Comparison of ENCODE assay signal across 8 cellular contexts in the genomic region with DNA sequence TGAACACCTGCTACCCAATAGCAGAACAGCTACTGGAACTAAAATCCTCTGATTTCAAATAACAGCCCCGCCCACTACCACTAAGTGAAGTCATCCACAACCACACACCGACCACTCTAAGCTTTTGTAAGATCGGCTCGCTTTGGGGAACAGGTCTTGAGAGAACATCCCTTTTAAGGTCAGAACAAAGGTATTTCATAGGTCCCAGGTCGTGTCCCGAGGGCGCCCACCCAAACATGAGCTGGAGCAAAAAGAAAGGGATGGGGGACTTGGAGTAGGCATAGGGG. TPM values are rescaled to one million over a fixed set of nuclear protein-coding genes. Genes with fewer than 3 reads are reported as not detected.
DNase-seq lines count a peak whose midpoint lies in the region; ATAC-seq and TF ChIP-seq lines count a peak whose summit lies in the region.

No MANE protein-coding gene starts in this region.

- H3K27me3 Mint-ChIP-seq in brain (peaks cover 5% of the 10 kb centered on the region), immature natural killer cell (ENCODE audit: low read depth in 3 of 3) (peaks cover 11 to 22% (median 13%) of the 10 kb centered on the region in 3 donors)

- CTCF ChIA-PET in BJ (lab: Yijun Ruan, JAX), result interaction anchor here (0.6 to 3.9 kb wide), 7 partner anchors 150 to 405 kb away, joined by 3 to 18 read pairs (median 4); partner anchors contain the start of gene N4BP2L2

- H3K4me1 Mint-ChIP-seq in brain, result peaks cover 20% of the 10 kb centered on the region
- H3K4me1 Mint-ChIP-seq in immature natural killer cell, result peaks cover 18 to 20% of the 10 kb centered on the region in 2 donors

- no peak for DNase-seq in BJ (ENCODE audit: low read depth)
- peak; percentile 87 to 91 (median 88) for DNase-seq in immature natural killer cell
- peak; percentile 40 to 49 for DNase-seq in stimulated activated CD4-positive, alpha-beta T cell treated with anti-CD3 and anti-CD28 coated beads, Interleukin-2, amount 100 ng/mL, for 48 hours
- DNase-seq in G401 (ENCODE audit: low spot score), result no peak

- H3K4me2 ChIP-seq in SU-DHL-6 (ENCODE audit: low read depth, low read length, poor library complexity, severe bottlenecking), result peak overlapping the region; percentile 94

- TF ChIP-seq CTCF in BJ (IDR thresholded peaks at IDR 0.05; ENCODE audit: insufficient read depth, low read depth, low read length) (no peak), SU-DHL-6 (IDR thresholded peaks at IDR 0.05; ENCODE audit: insufficient read depth, low read length, poor library complexity, severe bottlenecking) (no peak), brain (conservative IDR thresholded peaks at IDR 0.05) (no peak)

- H3K9me3 Mint-ChIP-seq in brain, result no peaks in the 10 kb centered on the region
- H3K9me3 Mint-ChIP-seq in immature natural killer cell, result no peaks in the 10 kb centered on the region

- peak overlapping the region; percentile 69 for H3K9ac ChIP-seq in SU-DHL-6 (ENCODE audit: low read length)

- peaks cover 7% of the 10 kb centered on the region for H3F3A ChIP-seq in SU-DHL-6 (ENCODE audit: insufficient read depth)

- H3K9me3 ChIP-seq in SU-DHL-6 (ENCODE audit: insufficient read depth, low read length), result no peaks in the 10 kb centered on the region

- H3K4me3 Mint-ChIP-seq in brain, result peak overlapping the region; percentile 95 to 97 (median 96)
- H3K4me3 Mint-ChIP-seq in immature natural killer cell, result peak overlapping the region; percentile 97 to 100 (median 99)

- H2AFZ ChIP-seq in SU-DHL-6 (ENCODE audit: low read depth, low read length, severe bottlenecking), result peak overlapping the region; percentile 87

- no peaks in the 10 kb centered on the region for H3K9me2 ChIP-seq in SU-DHL-6 (replicated peaks; ENCODE audit: insufficient read depth, low read length)

- H3K27me3 ChIP-seq in BJ (ENCODE audit: control insufficient read depth, insufficient read depth, low read length), result no peaks in the 10 kb centered on the region
- no peaks in the 10 kb centered on the region for H3K27me3 ChIP-seq in SU-DHL-6 (ENCODE audit: low read length)

- H3K27ac ChIP-seq in SU-DHL-6 (ENCODE audit: low read depth, low read length), result peak overlapping the region; percentile 85

- peak overlapping the region; percentile 60 for H3K4me3 ChIP-seq in BJ (ENCODE audit: low read depth, low read length)
- H3K4me3 ChIP-seq in SU-DHL-6 (ENCODE audit: insufficient read depth, low read length, poor library complexity, severe bottlenecking), result peak overlapping the region; percentile 68

- H3K36me3 Mint-ChIP-seq in brain (no peaks in the 10 kb centered on the region), immature natural killer cell (no peaks in the 10 kb centered on the region)

- ATAC-seq in GM19324 (IDR thresholded peaks at IDR 0.05; ENCODE audit: low FRiP score, unreplicated experiment) (peak; percentile 16), HG03457 (IDR thresholded peaks at IDR 0.05; ENCODE audit: unreplicated experiment) (peak; percentile 12)

- H3K79me2 ChIP-seq in SU-DHL-6 (ENCODE audit: insufficient read depth, low read length), result peaks cover 27% of the 10 kb centered on the region

- H3K27ac Mint-ChIP-seq in brain, result peak overlapping the region; percentile 91 to 100 (median 99)
- peak overlapping the region; percentile 99 to 100 (median 100) for H3K27ac Mint-ChIP-seq in immature natural killer cell

- POLR2A ChIA-PET in BJ (lab: Charles Lee), result no interaction called here

- in situ Hi-C loops in G401 (cut with HindIII; ENCODE audit: low sequenced_read_pairs), result no loop called here

- H3K36me3 ChIP-seq in BJ (ENCODE audit: control insufficient read depth, insufficient read depth, low read length) (no peaks in the 10 kb centered on the region), SU-DHL-6 (ENCODE audit: low read length) (peaks cover 21% of the 10 kb centered on the region)

- H4K20me1 ChIP-seq in SU-DHL-6 (ENCODE audit: low read depth, low read length), result no peaks in the 10 kb centered on the region

RNA-seq across cellular contexts. Expression of gene ZAR1L, which starts 0.3 kb away (rescaled TPM):
- not detected in 2 replicates for polyA plus RNA-seq in BJ (2011; rRNA removed)
- polyA minus RNA-seq in BJ (2011; rRNA and poly(A)+ RNA removed), result not detected in 2 replicates
- polyA plus RNA-seq in brain (ENCODE audit: insufficient read depth, low read depth, low replicate concordance), result not detected
- polyA plus RNA-seq in immature natural killer cell, result not detected
- not detected in 2 replicates for total RNA-seq in G401 (2014; rRNA removed; shearing (Covaris generic))

RNA-seq across cellular contexts. Expression of gene BRCA2, which starts 0.4 kb away (rescaled TPM):
- 0.91 and 1.2 TPM in 2 replicates for polyA plus RNA-seq in BJ (2011; rRNA removed)
- 1.8 and 3.4 TPM in 2 replicates for polyA minus RNA-seq in BJ (2011; rRNA and poly(A)+ RNA removed)
- 0.59 TPM for polyA plus RNA-seq in brain (ENCODE audit: insufficient read depth, low read depth, low replicate concordance)
- 1 to 10 TPM in 2 of 3 donors, not detected in 1; 1.0 to 2.5 TPM for polyA plus RNA-seq in immature natural killer cell
- 4.2 and 15.5 TPM in 2 replicates for total RNA-seq in G401 (2014; rRNA removed; shearing (Covaris generic))

Comparison
In these comparisons a context has a peak if more than half of its experiments do, and no peak if none do; other contexts are left out.
1. DNase-seq: peak in immature natural killer cell (3 of 3) and stimulated activated CD4-positive, alpha-beta T cell treated with anti-CD3 and anti-CD28 coated beads, Interleukin-2, amount 100 ng/mL, for 48 hours (2 of 2); none in BJ (single experiment) and G401 (single experiment).